12 cellular contexts compared by ENCODE assay signal in the genomic region with DNA sequence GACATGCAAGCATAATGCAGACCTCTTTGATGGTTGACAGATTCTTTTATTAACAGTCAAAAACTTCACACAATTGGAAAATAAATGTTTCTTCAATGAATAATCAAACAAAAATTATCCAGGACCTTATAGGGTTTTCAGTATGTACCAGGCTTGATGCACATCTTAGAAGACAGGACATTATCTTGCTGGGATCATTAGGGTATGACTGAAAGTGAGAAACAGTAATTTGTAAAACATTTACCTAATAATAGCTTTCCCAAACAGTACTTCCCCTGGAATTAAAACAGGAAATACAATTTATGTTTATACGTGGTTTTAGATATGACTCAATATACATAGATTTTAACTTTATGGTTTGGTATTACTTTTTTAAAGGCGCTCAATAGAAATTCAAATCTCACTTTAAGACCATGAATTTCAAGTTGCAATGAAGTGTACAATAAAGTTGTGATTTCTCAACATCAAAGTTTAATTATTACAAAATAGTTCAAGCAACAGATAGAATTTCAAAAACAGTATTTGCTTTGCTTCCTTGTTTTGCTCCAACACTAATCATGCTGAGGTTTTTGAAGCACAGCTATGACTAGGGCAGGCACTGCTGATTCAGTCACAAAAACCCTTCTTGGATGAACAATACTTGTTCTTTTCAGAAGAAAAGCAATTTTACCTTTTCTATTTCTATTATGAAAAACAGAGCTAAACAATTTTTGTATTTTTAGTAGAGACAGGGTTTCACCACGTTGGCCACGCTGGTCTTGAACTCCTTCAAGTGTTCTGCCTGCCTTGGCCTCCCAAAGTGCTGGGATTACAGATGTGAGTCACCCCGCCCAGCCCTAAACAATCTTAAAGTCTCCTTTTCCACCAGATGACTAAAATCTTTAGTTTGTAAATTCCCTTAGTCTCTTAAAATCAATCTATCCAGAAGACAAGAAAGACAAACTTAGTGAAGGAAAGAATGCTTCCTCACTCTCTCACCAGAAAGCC. TPM values are rescaled to one million over a fixed set of nuclear protein-coding genes. Genes with fewer than 3 reads are reported as not detected.
DNase-seq lines count a peak whose midpoint lies in the region; ATAC-seq and TF ChIP-seq lines count a peak whose summit lies in the region.
"Had no signal": no experiment of that assay in that cellular context is flagged by ENCODE, and none has a peak within 500 bp of the region (broad histone marks: within the 10 kb centered on the region; RNA-seq: fewer than 3 reads in every experiment).

No MANE protein-coding gene starts in this region.

- POLR2A ChIA-PET in MCF 10A (lab: Yijun Ruan, JAX) (interaction anchor here (0.8 to 5.6 kb wide), 7 partner anchors 9 to 111 kb away, joined by 3 to 29 read pairs (median 6); partner anchors contain the start of genes MRPL18, TCP1 and WTAP), PC-3 (lab: Charles Lee; ENCODE audit: unreplicated experiment) (no interaction called here)

- H3K9me2 ChIP-seq in PC-3 (replicated peaks; ENCODE audit: low read length) = no peaks in the 10 kb centered on the region

- BruUV-seq in MCF 10A (replicated peaks; lab: Mats Ljungman, UMichigan) = no TSS peak
- BruUV-seq in PC-3 (replicated peaks; lab: Mats Ljungman, UMichigan) = no TSS peak

- H3K4me3 Mint-ChIP-seq in MCF 10A (ENCODE audit: unreplicated experiment) = peak overlapping the region; percentile 41
- H3K4me3 Mint-ChIP-seq: T-cell had no signal

- peaks cover 6% of the 10 kb centered on the region for H3K36me3 ChIP-seq in breast epithelium
- H3K36me3 ChIP-seq in PC-3 (ENCODE audit: low read depth, low read length) = no peaks in the 10 kb centered on the region; the same call in none of the 2 replicates
- peaks cover 22 to 74% (median 49%) of the 10 kb centered on the region in 4 donors for H3K36me3 ChIP-seq in esophagus muscularis mucosa

- ATAC-seq in PC-3 (peak; percentile 27), GM19351 (IDR thresholded peaks at IDR 0.05; ENCODE audit: unreplicated experiment) (no peak), GM21576 (IDR thresholded peaks at IDR 0.05; ENCODE audit: unreplicated experiment) (no peak)
- ATAC-seq in stimulated activated naive CD8-positive, alpha-beta T cell treated with anti-CD3 and anti-CD28 coated beads, Interleukin-15, Interleukin-2, amounts not matched to agents 100 U/mL and 50 U/mL, for 24 hours = peak; percentile 82

- no peak for TF ChIP-seq POLR2A in breast epithelium (IDR thresholded peaks at IDR 0.05)
- TF ChIP-seq POLR2A in esophagus muscularis mucosa (IDR thresholded peaks at IDR 0.05; ENCODE audit: low read depth) = no peak

- no peaks in the 10 kb centered on the region for H3F3A ChIP-seq in PC-3 (ENCODE audit: low read length, unreplicated experiment)

- no peaks in the 10 kb centered on the region for H3K27me3 Mint-ChIP-seq in MCF 10A (ENCODE audit: insufficient read depth, unreplicated experiment)
- H3K27me3 Mint-ChIP-seq: T-cell had no signal

- H3K27ac ChIP-seq in breast epithelium (no peak overlapping the region), PC-3 (ENCODE audit: low read length) (no peak overlapping the region), esophagus muscularis mucosa (replicated peaks in 1 of 4) (peak overlapping the region; percentile 5 to 59 (median 36))
- H3K27ac ChIP-seq: BLaER1 had no signal

- DNase-seq in MCF 10A (ENCODE audit: unreplicated experiment) (no peak), breast epithelium (ENCODE audit: low spot score in 2 of 2) (no peak), PC-3 (peak; percentile 1), esophagus muscularis mucosa (ENCODE audit: extremely low spot score) (peak; percentile 57), middle frontal gyrus (ENCODE audit: extremely low spot score, low spot score) (no peak)
- DNase-seq in stimulated activated naive CD8-positive, alpha-beta T cell treated with anti-CD3 and anti-CD28 coated beads, Interleukin-15, Interleukin-2, amounts not matched to agents 100 U/mL and 50 U/mL, for 24 hours = peak; percentile 34
- DNase-seq: adrenal gland, substantia nigra, T-cell had no signal

- no peak overlapping the region for H3K9ac ChIP-seq in PC-3 (ENCODE audit: low read length)
- H3K9ac ChIP-seq: BLaER1 had no signal

- no peaks in the 10 kb centered on the region for H3K79me2 ChIP-seq in PC-3 (ENCODE audit: low read length)

- no peak overlapping the region for H2AFZ ChIP-seq in PC-3 (ENCODE audit: low read length)

- H3K27me3 ChIP-seq in breast epithelium (no peaks in the 10 kb centered on the region), PC-3 (ENCODE audit: low read length) (no peaks in the 10 kb centered on the region), esophagus muscularis mucosa (no peaks in the 10 kb centered on the region)
- H3K27me3 ChIP-seq: adrenal gland, BLaER1 had no signal

- H3K4me2 ChIP-seq in PC-3 (ENCODE audit: low read length) = no peak overlapping the region
- H3K4me2 ChIP-seq: BLaER1 had no signal

- CTCF ChIA-PET in MCF 10A (lab: Yijun Ruan, JAX) (no interaction called here), PC-3 (lab: Charles Lee) (no interaction called here)

- peak overlapping the region; percentile 27 for H3K27ac Mint-ChIP-seq in MCF 10A (ENCODE audit: low read depth, unreplicated experiment)

- intact Hi-C loops in MCF 10A (cut with micrococcal nuclease) = no loop called here
- intact Hi-C loops in breast epithelium (cut with DNase I; ENCODE audit: low total_unique reads) = no loop called here
- intact Hi-C loops in PC-3 (cut with micrococcal nuclease) = no loop called here
- intact Hi-C loops in esophagus muscularis mucosa (cut with DNase I) = no loop called here

- no peaks in the 10 kb centered on the region for H4K20me1 ChIP-seq in PC-3 (ENCODE audit: low read length)

- 64% methylated on average over 5 of the region's 5 CpGs for WGBS in esophagus muscularis mucosa

- H3K9me3 Mint-ChIP-seq in MCF 10A (ENCODE audit: unreplicated experiment) = no peaks in the 10 kb centered on the region
- H3K9me3 Mint-ChIP-seq: T-cell had no signal

- no peak overlapping the region for H3K4me3 ChIP-seq in breast epithelium
- H3K4me3 ChIP-seq in PC-3 (ENCODE audit: low read length) = no peak overlapping the region
- no peak overlapping the region for H3K4me3 ChIP-seq in esophagus muscularis mucosa
- H3K4me3 ChIP-seq: adrenal gland, BLaER1 had no signal

- H3K4me1 Mint-ChIP-seq in MCF 10A (ENCODE audit: insufficient read depth, unreplicated experiment) = peaks cover 9% of the 10 kb centered on the region

- H3K4me1 ChIP-seq in breast epithelium (no peaks in the 10 kb centered on the region), PC-3 (ENCODE audit: insufficient read depth, low read length) (peaks cover 4% of the 10 kb centered on the region; the same call in 1 of the 2 replicates), esophagus muscularis mucosa (peaks cover 11 to 56% (median 45%) of the 10 kb centered on the region in 4 donors)
- H3K4me1 ChIP-seq: BLaER1 had no signal

- no peak for TF ChIP-seq EP300 in esophagus muscularis mucosa (IDR thresholded peaks at IDR 0.05)

- TF ChIP-seq CTCF in MCF 10A (IDR thresholded peaks at IDR 0.05; ENCODE audit: unreplicated experiment) = no peak
- no peak for TF ChIP-seq CTCF in breast epithelium (IDR thresholded peaks at IDR 0.05)
- TF ChIP-seq CTCF in PC-3 (conservative IDR thresholded peaks at IDR 0.05; ENCODE audit: low read depth, low read length) = no peak
- no peak for TF ChIP-seq CTCF in esophagus muscularis mucosa (IDR thresholded peaks at IDR 0.05)

- no peaks in the 10 kb centered on the region for H3K9me3 ChIP-seq in breast epithelium
- no peaks in the 10 kb centered on the region for H3K9me3 ChIP-seq in PC-3 (ENCODE audit: low read length)
- no peaks in the 10 kb centered on the region for H3K9me3 ChIP-seq in esophagus muscularis mucosa
- H3K9me3 ChIP-seq: adrenal gland had no signal

- peaks cover 100% of the 10 kb centered on the region for H3K36me3 Mint-ChIP-seq in MCF 10A (ENCODE audit: insufficient read depth, unreplicated experiment)

RNA-seq across cellular contexts. Expression of gene SOD2, which starts 13.7 kb away (rescaled TPM):
- total RNA-seq in MCF 10A (2022) = 424 and 600 TPM in 2 replicates
- total RNA-seq in breast epithelium = 1,000 to 10,000 TPM in 2 of 3 donors, 100 to 1,000 TPM in 1; 999 to 1,273 (median 1,163) TPM
- 69.5 and 78.2 TPM in 2 replicates for total RNA-seq in PC-3 (2014; rRNA removed)
- total RNA-seq in esophagus muscularis mucosa = 100 to 1,000 TPM; 147 to 927 (median 395) TPM

RNA-seq across cellular contexts. Expression of gene WTAP, which starts 47.9 kb away (rescaled TPM):
- total RNA-seq in MCF 10A (2022) = 116 and 142 TPM in 2 replicates
- total RNA-seq in breast epithelium = 100 to 1,000 TPM; 115 to 153 (median 116) TPM
- 50.8 and 54.5 TPM in 2 replicates for total RNA-seq in PC-3 (2014; rRNA removed)
- total RNA-seq in esophagus muscularis mucosa = 10 to 100 TPM; 62.7 to 96.9 (median 75.3) TPM

Comparison
In these comparisons a context has a peak if more than half of its experiments do, and no peak if none do; other contexts are left out.
1. DNase-seq: peak in PC-3 (single experiment), esophagus muscularis mucosa (single experiment) and stimulated activated naive CD8-positive, alpha-beta T cell treated with anti-CD3 and anti-CD28 coated beads, Interleukin-15, Interleukin-2, amounts not matched to agents 100 U/mL and 50 U/mL, for 24 hours (single experiment); none in MCF 10A (single experiment), breast epithelium (0 of 2) and middle frontal gyrus (single experiment).
2. H3K27ac ChIP-seq: peak in esophagus muscularis mucosa (4 of 4); none in breast epithelium (0 of 2) and PC-3 (single experiment).
3. ATAC-seq: peak in PC-3 (single experiment) and stimulated activated naive CD8-positive, alpha-beta T cell treated with anti-CD3 and anti-CD28 coated beads, Interleukin-15, Interleukin-2, amounts not matched to agents 100 U/mL and 50 U/mL, for 24 hours (single experiment); none in GM19351 (single experiment) and GM21576 (single experiment).